10 cellular contexts compared by ENCODE assay signal in the genomic region with DNA sequence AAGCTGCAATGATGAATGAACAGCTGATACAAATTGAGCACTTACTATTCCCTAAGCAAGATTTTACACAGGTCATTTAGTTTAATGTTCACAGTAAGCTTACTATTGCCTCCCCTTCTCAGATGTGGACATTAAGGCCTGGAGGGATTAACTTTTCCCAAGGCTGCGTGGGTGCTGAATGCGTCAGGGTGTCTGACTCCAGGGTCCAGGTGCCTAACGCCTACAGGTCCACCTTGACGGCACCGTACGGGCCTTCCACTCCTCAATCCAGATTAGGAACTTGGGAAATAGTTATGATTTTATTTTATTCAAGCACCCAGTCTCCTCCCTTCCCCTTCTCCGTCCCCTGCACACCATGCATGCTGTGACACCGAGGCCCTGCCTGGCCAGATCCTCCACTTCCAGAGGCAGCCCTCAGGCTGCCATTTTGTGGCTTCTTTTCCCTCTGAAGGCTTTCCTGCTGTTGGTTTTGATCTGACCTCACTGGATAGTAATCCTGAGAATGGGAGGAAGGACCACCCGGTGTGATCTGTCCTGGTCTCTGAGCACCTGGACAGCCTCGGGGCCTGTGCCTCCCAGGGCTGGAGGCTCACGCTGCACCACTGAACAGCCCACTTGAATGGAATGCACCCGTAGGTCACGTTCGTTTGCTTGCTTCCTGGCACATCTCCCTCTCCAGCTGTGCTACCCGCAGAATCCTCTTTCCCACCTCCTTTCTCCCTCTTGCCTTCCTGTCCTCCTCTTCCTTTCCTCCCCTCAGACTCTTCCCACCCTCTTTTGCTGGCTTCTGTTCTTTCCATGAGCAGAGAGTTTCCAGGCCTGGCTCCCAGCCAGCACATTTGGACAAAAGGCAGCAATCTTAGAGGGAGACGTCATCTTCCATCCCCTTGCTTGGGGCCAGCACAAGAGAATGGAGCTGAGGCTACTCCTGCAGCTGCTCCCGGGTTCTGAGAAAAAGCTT. TPM values are rescaled to one million over a fixed set of nuclear protein-coding genes. Genes with fewer than 3 reads are reported as not detected.
A peak's percentile ranks its signal among the peaks of the same experiment; 100 is the strongest.
DNase-seq lines count a peak whose midpoint lies in the region; ATAC-seq and TF ChIP-seq lines count a peak whose summit lies in the region.
"Had no signal": no experiment of that assay in that cellular context is flagged by ENCODE, and none has a peak within 500 bp of the region (broad histone marks: within the 10 kb centered on the region; RNA-seq: fewer than 3 reads in every experiment).

No MANE protein-coding gene starts in this region.

- peaks cover 7% of the 10 kb centered on the region for H3K36me3 Mint-ChIP-seq in progenitor cell of endocrine pancreas (ENCODE audit: insufficient read depth)
- H3K36me3 Mint-ChIP-seq: natural killer cell treated with Interleukin-12 subunit alpha and Interleukin-12 subunit beta and Interleukin-15 and Interleukin-18, amount 100 ng/mL, for 72 hours had no signal

- peak; percentile 83 for ATAC-seq in Right ventricle myocardium superior (ENCODE audit: poor library complexity)
- ATAC-seq in GM19463 (IDR thresholded peaks at IDR 0.05; ENCODE audit: unreplicated experiment), result no peak
- no peak for ATAC-seq in HG02610 (IDR thresholded peaks at IDR 0.05; ENCODE audit: unreplicated experiment)

- intact Hi-C loops in Right ventricle myocardium superior (cut with DNase I), result no loop called here

- no peak overlapping the region for H3K4me3 Mint-ChIP-seq in progenitor cell of endocrine pancreas (ENCODE audit: low read depth)
- H3K4me3 Mint-ChIP-seq: natural killer cell treated with Interleukin-12 subunit alpha and Interleukin-12 subunit beta and Interleukin-15 and Interleukin-18, amount 100 ng/mL, for 72 hours had no signal

- DNase-seq in T1000 (lab: John Stamatoyannopoulos, UW) (peak; percentile 90), Right ventricle myocardium superior (peak; percentile 94), progenitor cell of endocrine pancreas (ENCODE audit: low spot score, unreplicated experiment) (no peak)
- no peak for DNase-seq in stimulated activated CD4-positive, alpha-beta T cell treated with anti-CD3 and anti-CD28 coated beads, Interleukin-4, amount 100 ng/mL, for 1 hour
- DNase-seq in activated CD4-positive, CD25-positive, alpha-beta regulatory T cell (lab: John Stamatoyannopoulos, UW), result no peak

- peak overlapping the region; percentile 1; the same call in 1 of the 2 replicates for H3K27ac ChIP-seq in HEK293 (ENCODE audit: extremely low read depth, low read depth, low read length)
- H3K27ac ChIP-seq: KMS-11 had no signal

- TF ChIP-seq CTCF in HEK293 (tag by site-specific recombination; IDR thresholded peaks at IDR 0.05) (no peak), progenitor cell of endocrine pancreas (IDR thresholded peaks at IDR 0.05; ENCODE audit: unreplicated experiment) (no peak)

- peaks cover 4% of the 10 kb centered on the region for H3K9me3 Mint-ChIP-seq in progenitor cell of endocrine pancreas (ENCODE audit: low read depth)
- H3K9me3 Mint-ChIP-seq: natural killer cell treated with Interleukin-12 subunit alpha and Interleukin-12 subunit beta and Interleukin-15 and Interleukin-18, amount 100 ng/mL, for 72 hours had no signal

- POLR2A ChIA-PET in HEK293 (lab: Yijun Ruan, JAX), result interaction anchor here (0.5 to 3.1 kb wide), 7 partner anchors 9 to 100 kb away, joined by 3 to 10 read pairs (median 4); a partner anchor contains a TSS

- no peaks in the 10 kb centered on the region for H3K36me3 ChIP-seq in HEK293 (ENCODE audit: control insufficient read depth in 2 of 2, insufficient read depth in 1 of 2, low read length in 2 of 2)

- H3K4me1 ChIP-seq in HEK293 (ENCODE audit: control insufficient read depth, insufficient read depth, low read length), result no peaks in the 10 kb centered on the region

- H3K4me3 ChIP-seq in HEK293 (ENCODE audit: low read depth, low read length), result peak overlapping the region; percentile 0; the same call in 1 of the 2 replicates

- CTCF ChIA-PET in HEK293 (lab: Yijun Ruan, JAX), result interaction anchor here (0.7 kb wide), 1 partner anchor 9 kb away, joined by 3 read pairs; no protein-coding TSS in a partner anchor

- H3K27me3 Mint-ChIP-seq in progenitor cell of endocrine pancreas, result no peaks in the 10 kb centered on the region

- peak overlapping the region; percentile 93 for H3K27ac Mint-ChIP-seq in progenitor cell of endocrine pancreas
- H3K27ac Mint-ChIP-seq: natural killer cell treated with Interleukin-12 subunit alpha and Interleukin-12 subunit beta and Interleukin-15 and Interleukin-18, amount 100 ng/mL, for 72 hours had no signal

- no peaks in the 10 kb centered on the region for H3K9me3 ChIP-seq in HEK293 (ENCODE audit: control insufficient read depth, insufficient read depth, low read depth, low read length)

- peaks cover 3% of the 10 kb centered on the region for H3K4me1 Mint-ChIP-seq in progenitor cell of endocrine pancreas (ENCODE audit: low read depth)

TF ChIP-seq in HEK293, 187 proteins besides CTCF, POLR2A, EP300 and RAD21 (continues in another document):
- TF ChIP-seq KLF8 (tag by site-specific recombination; IDR thresholded peaks at IDR 0.05), result peak; percentile 27; the same call in 1 of the 2 replicates
- peak; percentile 53; the same call in 1 of the 2 replicates for TF ChIP-seq TRIM28 (IDR thresholded peaks at IDR 0.05; ENCODE audit: borderline replicate concordance, low read length)
- TF ChIP-seq ZBTB48 (tag by site-specific recombination; IDR thresholded peaks at IDR 0.05), result no peak
- no peak for TF ChIP-seq GLI4 (tag by site-specific recombination; IDR thresholded peaks at IDR 0.05)
- 0 out of 2 replicates have a peak, but pooled peaks have one; percentile 19 for TF ChIP-seq FEZF1 (tag by site-specific recombination; IDR thresholded peaks at IDR 0.05)
- TF ChIP-seq ZFP37 (tag by site-specific recombination; IDR thresholded peaks at IDR 0.05), result peak; percentile 95
- TF ChIP-seq ZNF660 (tag by site-specific recombination; IDR thresholded peaks at IDR 0.05), result peak; percentile 43; the same call in 1 of the 2 replicates
- TF ChIP-seq, protein P1, sequence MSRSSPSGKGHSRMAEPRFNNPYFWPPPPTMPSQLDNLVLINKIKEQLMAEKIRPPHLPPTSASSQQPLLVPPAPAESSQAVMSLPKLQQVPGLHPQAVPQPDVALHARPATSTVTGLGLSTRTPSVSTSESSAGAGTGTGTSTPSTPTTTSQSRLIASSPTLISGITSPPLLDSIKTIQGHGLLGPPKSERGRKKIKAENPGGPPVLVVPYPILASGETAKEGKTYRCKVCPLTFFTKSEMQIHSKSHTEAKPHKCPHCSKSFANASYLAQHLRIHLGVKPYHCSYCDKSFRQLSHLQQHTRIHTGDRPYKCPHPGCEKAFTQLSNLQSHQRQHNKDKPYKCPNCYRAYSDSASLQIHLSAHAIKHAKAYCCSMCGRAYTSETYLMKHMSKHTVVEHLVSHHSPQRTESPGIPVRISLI (tag by site-specific recombination; IDR thresholded peaks at IDR 0.05), result 0 out of 2 replicates have a peak, but pooled peaks have one; percentile 66
- TF ChIP-seq, protein P2, sequence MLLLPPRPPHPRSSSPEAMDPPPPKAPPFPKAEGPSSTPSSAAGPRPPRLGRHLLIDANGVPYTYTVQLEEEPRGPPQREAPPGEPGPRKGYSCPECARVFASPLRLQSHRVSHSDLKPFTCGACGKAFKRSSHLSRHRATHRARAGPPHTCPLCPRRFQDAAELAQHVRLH (tag by site-specific recombination; IDR thresholded peaks at IDR 0.05), result 0 out of 2 replicates have a peak, but pooled peaks have one; percentile 45
- TF ChIP-seq ZNF560 (tag by site-specific recombination; IDR thresholded peaks at IDR 0.05; ENCODE audit: borderline replicate concordance), result no peak
- TF ChIP-seq ZXDB (tag by site-specific recombination; IDR thresholded peaks at IDR 0.05), result peak; percentile 73; the same call in 1 of the 2 replicates
- no peak for TF ChIP-seq GLI2 (tag by site-specific recombination; IDR thresholded peaks at IDR 0.05; ENCODE audit: borderline replicate concordance, low read depth)
- peak; percentile 98 for TF ChIP-seq PRDM1 (tag by site-specific recombination; IDR thresholded peaks at IDR 0.05)
- TF ChIP-seq ZNF394 (tag by site-specific recombination; IDR thresholded peaks at IDR 0.05; ENCODE audit: borderline replicate concordance), result peak; percentile 99
- TF ChIP-seq, protein P3, sequence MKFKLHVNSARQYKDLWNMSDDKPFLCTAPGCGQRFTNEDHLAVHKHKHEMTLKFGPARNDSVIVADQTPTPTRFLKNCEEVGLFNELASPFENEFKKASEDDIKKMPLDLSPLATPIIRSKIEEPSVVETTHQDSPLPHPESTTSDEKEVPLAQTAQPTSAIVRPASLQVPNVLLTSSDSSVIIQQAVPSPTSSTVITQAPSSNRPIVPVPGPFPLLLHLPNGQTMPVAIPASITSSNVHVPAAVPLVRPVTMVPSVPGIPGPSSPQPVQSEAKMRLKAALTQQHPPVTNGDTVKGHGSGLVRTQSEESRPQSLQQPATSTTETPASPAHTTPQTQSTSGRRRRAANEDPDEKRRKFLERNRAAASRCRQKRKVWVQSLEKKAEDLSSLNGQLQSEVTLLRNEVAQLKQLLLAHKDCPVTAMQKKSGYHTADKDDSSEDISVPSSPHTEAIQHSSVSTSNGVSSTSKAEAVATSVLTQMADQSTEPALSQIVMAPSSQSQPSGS (tag by site-specific recombination; IDR thresholded peaks at IDR 0.05; ENCODE audit: low read depth), result peak; percentile 78; the same call in 1 of the 2 replicates
- TF ChIP-seq ZNF596 (tag by site-specific recombination; IDR thresholded peaks at IDR 0.05), result no peak
- TF ChIP-seq, protein P4, sequence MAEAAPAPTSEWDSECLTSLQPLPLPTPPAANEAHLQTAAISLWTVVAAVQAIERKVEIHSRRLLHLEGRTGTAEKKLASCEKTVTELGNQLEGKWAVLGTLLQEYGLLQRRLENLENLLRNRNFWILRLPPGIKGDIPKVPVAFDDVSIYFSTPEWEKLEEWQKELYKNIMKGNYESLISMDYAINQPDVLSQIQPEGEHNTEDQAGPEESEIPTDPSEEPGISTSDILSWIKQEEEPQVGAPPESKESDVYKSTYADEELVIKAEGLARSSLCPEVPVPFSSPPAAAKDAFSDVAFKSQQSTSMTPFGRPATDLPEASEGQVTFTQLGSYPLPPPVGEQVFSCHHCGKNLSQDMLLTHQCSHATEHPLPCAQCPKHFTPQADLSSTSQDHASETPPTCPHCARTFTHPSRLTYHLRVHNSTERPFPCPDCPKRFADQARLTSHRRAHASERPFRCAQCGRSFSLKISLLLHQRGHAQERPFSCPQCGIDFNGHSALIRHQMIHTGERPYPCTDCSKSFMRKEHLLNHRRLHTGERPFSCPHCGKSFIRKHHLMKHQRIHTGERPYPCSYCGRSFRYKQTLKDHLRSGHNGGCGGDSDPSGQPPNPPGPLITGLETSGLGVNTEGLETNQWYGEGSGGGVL (tag by site-specific recombination; IDR thresholded peaks at IDR 0.05), result peak; percentile 99
- TF ChIP-seq KLF1 (tag by site-specific recombination; IDR thresholded peaks at IDR 0.05), result peak; percentile 29; the same call in 1 of the 2 replicates
- no peak for TF ChIP-seq ZNF302 (tag by site-specific recombination; IDR thresholded peaks at IDR 0.05; ENCODE audit: low read depth)

RNA-seq across cellular contexts. Expression of a gene that starts 14.4 kb away (rescaled TPM):
- 11.6 TPM for total RNA-seq in Right ventricle myocardium superior
- 32.0 and 39.8 TPM in 2 replicates for total RNA-seq in progenitor cell of endocrine pancreas
- total RNA-seq: natural killer cell treated with Interleukin-12 subunit alpha and Interleukin-12 subunit beta and Interleukin-15 and Interleukin-18, amount 100 ng/mL, for 72 hours had no signal

RNA-seq across cellular contexts. Expression of a gene that starts 46.6 kb away (rescaled TPM):
- 9.2 TPM for total RNA-seq in Right ventricle myocardium superior
- 19.9 and 21.9 TPM in 2 replicates for total RNA-seq in progenitor cell of endocrine pancreas

Comparison
In these comparisons a context has a peak if more than half of its experiments do, and no peak if none do; other contexts are left out.
1. DNase-seq: peak in T1000 (single experiment) and Right ventricle myocardium superior (single experiment); none in progenitor cell of endocrine pancreas (single experiment), stimulated activated CD4-positive, alpha-beta T cell treated with anti-CD3 and anti-CD28 coated beads, Interleukin-4, amount 100 ng/mL, for 1 hour (single experiment) and activated CD4-positive, CD25-positive, alpha-beta regulatory T cell (0 of 4).